27 cellular contexts compared by ENCODE assay signal in the genomic region with DNA sequence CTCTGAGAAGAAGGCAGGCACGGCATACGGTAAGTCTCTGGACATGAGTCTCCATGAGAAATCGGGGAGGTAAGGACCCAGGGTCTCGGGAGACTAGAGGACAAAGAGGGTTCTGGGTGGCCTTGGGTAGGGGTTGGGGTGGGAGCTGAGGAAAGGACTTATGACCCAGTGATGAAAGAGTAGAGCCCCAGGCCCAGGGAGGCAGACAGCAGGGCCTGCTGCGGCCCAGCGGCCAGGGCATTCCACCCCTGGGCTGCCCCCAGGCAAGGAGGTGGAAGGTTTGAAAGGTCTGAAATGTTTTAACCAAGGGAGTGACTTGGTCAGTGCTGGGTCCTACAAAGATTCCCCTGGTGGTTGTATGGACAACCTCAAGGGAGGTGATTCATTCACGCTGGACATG.
"Had no signal": no experiment of that assay in that cellular context is flagged by ENCODE, and none has a peak within 500 bp of the region (broad histone marks: within the 10 kb centered on the region; RNA-seq: fewer than 3 reads in every experiment).

No MANE protein-coding gene starts in this region.

- H3K27ac Mint-ChIP-seq: activated B cell treated with CpG ODN at 0.5 μM for 24 hours; activated CD4-positive, alpha-beta T cell treated with anti-CD3 and anti-CD28 coated beads, Interleukin-2, amount 10 ng/mL, durations not matched to agents 24 days and 14 days; activated CD8-positive, alpha-beta memory T cell treated with anti-CD3 and anti-CD28 coated beads, Interleukin-2, amount 10 ng/mL, durations not matched to agents 7 days and 5 days; activated naive CD8-positive, alpha-beta T cell treated with anti-CD3 and anti-CD28 coated beads, Interleukin-2, amount 10 ng/mL, durations not matched to agents 7 days and 5 days; activated T-helper 17 cell treated with anti-CD3 and anti-CD28 coated beads, Interleukin-2, amount 50 U/mL, for 72 hours; T-cell had no signal

- H3K27me3 ChIP-seq: adrenal gland, Peyer's patch had no signal

- ATAC-seq: activated CD8-positive, alpha-beta memory T cell treated with anti-CD3 and anti-CD28 coated beads, Interleukin-2, amount 10 ng/mL, durations not matched to agents 7 days and 5 days; activated T-helper 17 cell treated with anti-CD3 and anti-CD28 coated beads, Interleukin-2, amount 50 U/mL, for 72 hours; T-cell had no signal

- FAIRE-seq: TTC549 had no signal

- H3K4me3 Mint-ChIP-seq: activated B cell treated with CpG ODN at 0.5 μM for 24 hours; activated CD4-positive, alpha-beta T cell treated with anti-CD3 and anti-CD28 coated beads, Interleukin-2, amount 10 ng/mL, durations not matched to agents 24 days and 14 days; activated CD8-positive, alpha-beta memory T cell treated with anti-CD3 and anti-CD28 coated beads, Interleukin-2, amount 10 ng/mL, durations not matched to agents 7 days and 5 days; activated naive CD8-positive, alpha-beta T cell treated with anti-CD3 and anti-CD28 coated beads, Interleukin-2, amount 10 ng/mL, durations not matched to agents 7 days and 5 days; activated T-helper 17 cell treated with anti-CD3 and anti-CD28 coated beads, Interleukin-2, amount 50 U/mL, for 72 hours; T-cell had no signal

- H3K9me3 ChIP-seq: adrenal gland, Peyer's patch had no signal

- H3K27me3 Mint-ChIP-seq: activated B cell treated with CpG ODN at 0.5 μM for 24 hours; activated CD4-positive, alpha-beta T cell treated with anti-CD3 and anti-CD28 coated beads, Interleukin-2, amount 10 ng/mL, durations not matched to agents 24 days and 14 days; activated CD8-positive, alpha-beta memory T cell treated with anti-CD3 and anti-CD28 coated beads, Interleukin-2, amount 10 ng/mL, durations not matched to agents 7 days and 5 days; activated naive CD8-positive, alpha-beta T cell treated with anti-CD3 and anti-CD28 coated beads, Interleukin-2, amount 10 ng/mL, durations not matched to agents 7 days and 5 days; activated T-helper 17 cell treated with anti-CD3 and anti-CD28 coated beads, Interleukin-2, amount 50 U/mL, for 72 hours; T-cell had no signal

- H3K36me3 ChIP-seq: adrenal gland had no signal

- H3K9me3 Mint-ChIP-seq: activated B cell treated with CpG ODN at 0.5 μM for 24 hours; activated CD4-positive, alpha-beta T cell treated with anti-CD3 and anti-CD28 coated beads, Interleukin-2, amount 10 ng/mL, durations not matched to agents 24 days and 14 days; activated naive CD8-positive, alpha-beta T cell treated with anti-CD3 and anti-CD28 coated beads, Interleukin-2, amount 10 ng/mL, durations not matched to agents 7 days and 5 days; activated T-helper 17 cell treated with anti-CD3 and anti-CD28 coated beads, Interleukin-2, amount 50 U/mL, for 72 hours; T-cell had no signal

- H3K27ac ChIP-seq: adrenal gland, Peyer's patch, RWPE1 had no signal

- DNase-seq: activated B cell treated with CpG ODN at 0.5 μM for 24 hours; activated CD4-positive, alpha-beta T cell treated with anti-CD3 and anti-CD28 coated beads for 1 hour; activated CD4-positive, alpha-beta T cell treated with anti-CD3 and anti-CD28 coated beads, Interleukin-2, amount 10 ng/mL, durations not matched to agents 24 days and 14 days; activated CD4-positive, alpha-beta T cell treated with anti-CD3 and anti-CD28 coated beads, Interleukin-2, amount 50 U/mL, for 48 hours; activated CD8-positive, alpha-beta memory T cell treated with anti-CD3 and anti-CD28 coated beads, Interleukin-2, amount 10 ng/mL, durations not matched to agents 7 days and 5 days; activated naive CD4-positive, alpha-beta T cell treated with anti-CD3 and anti-CD28 coated beads, Interleukin-2, amount 50 U/mL, for 16 hours; activated naive CD8-positive, alpha-beta T cell treated with anti-CD3 and anti-CD28 coated beads, Interleukin-2, amount 10 ng/mL, durations not matched to agents 7 days and 5 days; activated T-cell treated with anti-CD3 and anti-CD28 coated beads for 4 hours; activated T-cell treated with anti-CD3 and anti-CD28 coated beads, Interleukin-2, amount 50 U/mL, for 48 hours; anterior cingulate cortex; central memory CD4-positive, alpha-beta T cell; Karpas-422; MM.1S; NCI-H146; NCI-H187 treated with DMSO at 0.1 percent for 48 hours; NCI-H2081 treated with DMSO at 0.1 percent for 48 hours; NCI-H446; NCI-H524; SHP77 treated with DMSO at 0.1 percent for 48 hours; T-helper 2 cell; T1000 had no signal

- H3K4me3 ChIP-seq: adrenal gland, Peyer's patch had no signal

- H3K36me3 Mint-ChIP-seq: activated CD8-positive, alpha-beta memory T cell treated with anti-CD3 and anti-CD28 coated beads, Interleukin-2, amount 10 ng/mL, durations not matched to agents 7 days and 5 days; activated naive CD8-positive, alpha-beta T cell treated with anti-CD3 and anti-CD28 coated beads, Interleukin-2, amount 10 ng/mL, durations not matched to agents 7 days and 5 days had no signal

- H3K4me1 ChIP-seq: adrenal gland, Peyer's patch had no signal

- H3K4me1 Mint-ChIP-seq: activated B cell treated with CpG ODN at 0.5 μM for 24 hours; activated CD4-positive, alpha-beta T cell treated with anti-CD3 and anti-CD28 coated beads, Interleukin-2, amount 10 ng/mL, durations not matched to agents 24 days and 14 days; activated CD8-positive, alpha-beta memory T cell treated with anti-CD3 and anti-CD28 coated beads, Interleukin-2, amount 10 ng/mL, durations not matched to agents 7 days and 5 days; activated naive CD8-positive, alpha-beta T cell treated with anti-CD3 and anti-CD28 coated beads, Interleukin-2, amount 10 ng/mL, durations not matched to agents 7 days and 5 days; activated T-helper 17 cell treated with anti-CD3 and anti-CD28 coated beads, Interleukin-2, amount 50 U/mL, for 72 hours; T-cell had no signal
